21 cellular contexts compared by ENCODE assay signal in the genomic region with DNA sequence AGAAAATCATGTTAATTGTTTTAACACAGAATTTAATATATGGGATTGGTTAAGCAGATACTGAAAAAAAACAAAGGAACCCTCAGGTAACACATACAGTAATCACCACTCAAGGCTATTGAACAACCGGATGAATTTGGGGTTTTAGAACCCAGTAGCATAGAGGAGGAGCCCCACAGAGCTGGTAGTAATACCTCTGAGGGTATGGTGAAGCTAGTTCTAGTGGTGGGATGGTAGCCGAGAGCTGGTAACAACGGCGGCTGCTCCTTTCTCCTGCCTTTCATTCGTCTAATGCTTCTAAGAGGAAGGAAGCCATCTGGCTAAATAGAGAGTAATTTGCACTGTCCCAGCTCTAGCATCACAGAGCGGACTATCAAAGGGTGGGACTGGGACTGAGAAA. TPM values are rescaled to one million over a fixed set of nuclear protein-coding genes. Genes with fewer than 3 reads are reported as not detected.
DNase-seq lines count a peak whose midpoint lies in the region; ATAC-seq, FAIRE-seq and TF ChIP-seq lines count a peak whose summit lies in the region.
"Had no signal": no experiment of that assay in that cellular context is flagged by ENCODE, and none has a peak within 500 bp of the region (broad histone marks: within the 10 kb centered on the region; RNA-seq: fewer than 3 reads in every experiment).

No MANE protein-coding gene starts in this region.

- H4K5ac ChIP-seq in H9 (ENCODE audit: insufficient read length, low read depth, low read length), result no peak overlapping the region

- no peak overlapping the region for H3K56ac ChIP-seq in H9 (ENCODE audit: insufficient read length, low read depth, low read length)

- no peak overlapping the region for H4K8ac ChIP-seq in H9 (replicated peaks; ENCODE audit: insufficient read length, low read depth, low read length)

- H3K18ac ChIP-seq in H9 (ENCODE audit: insufficient read length, low read depth, low read length), result no peak overlapping the region

- H3K4me1 ChIP-seq in H9 (ENCODE audit: insufficient read depth, low read length) (no peaks in the 10 kb centered on the region; the same call in 1 of the 2 replicates), GM12878 (ENCODE audit: control insufficient read depth, insufficient read depth, low read length) (no peaks in the 10 kb centered on the region), mucosa of descending colon (ENCODE audit: low read depth) (peaks cover 8% of the 10 kb centered on the region)
- H3K4me1 ChIP-seq: SJCRH30 had no signal

- H3K4me2 ChIP-seq in H9 (ENCODE audit: insufficient read depth, insufficient read length, low read length), result no peak overlapping the region
- no peak overlapping the region for H3K4me2 ChIP-seq in GM12878 (ENCODE audit: control insufficient read depth, insufficient read depth)

- H3K27me3 ChIP-seq in CD4-positive, alpha-beta T cell (ENCODE audit: control insufficient read depth, insufficient read depth, low read length), result no peaks in the 10 kb centered on the region
- no peaks in the 10 kb centered on the region for H3K27me3 ChIP-seq in H9 (ENCODE audit: insufficient read depth, low read length)
- H3K27me3 ChIP-seq in GM12878 (replicated peaks in 1 of 2; ENCODE audit: control insufficient read depth in 2 of 2, insufficient read depth in 2 of 2, low read length in 1 of 2), result no peaks in the 10 kb centered on the region
- H3K27me3 ChIP-seq: BE2C, SJCRH30 had no signal

- no peak overlapping the region for H2BK20ac ChIP-seq in H9 (ENCODE audit: low read depth, low read length, poor library complexity, severe bottlenecking)

- TSS peak; percentile 18 for BruUV-seq in GM12878 (replicated peaks; lab: Mats Ljungman, UMichigan)

- H3K14ac ChIP-seq in H9 (ENCODE audit: insufficient read depth, low read length), result no peak overlapping the region

- H3K36me3 Mint-ChIP-seq in CD4-positive, alpha-beta T cell (ENCODE audit: low read depth), result peaks cover 94% of the 10 kb centered on the region
- H3K36me3 Mint-ChIP-seq in H9 (ENCODE audit: insufficient read depth in 1 of 3, low read depth in 3 of 3), result peaks cover 34 to 71% (median 44%) of the 10 kb centered on the region in 3 experiments; a peak in 6 of 7 replicates
- H3K36me3 Mint-ChIP-seq in nephron (ENCODE audit: low read depth), result peaks cover 68% of the 10 kb centered on the region

- no peak for TF ChIP-seq POLR2A in GM12878 (IDR thresholded peaks at IDR 0.05; ENCODE audit: low read depth, low read length)

- TF ChIP-seq EP300 in GM12878 (IDR thresholded peaks at IDR 0.05; ENCODE audit: borderline replicate concordance in 1 of 2, control insufficient read depth in 1 of 2, low read depth in 2 of 2, low read length in 2 of 2), result no peak

- no CpG with 5 or more reads among the region's 6 CpGs for WGBS in H9 (ENCODE audit: extremely low coverage, insufficient read length, low lambda C conversion rate)
- WGBS in GM12878 (ENCODE audit: insufficient coverage, insufficient replicate concordance, low lambda C conversion rate, missing lambda C conversion rate), result 81% methylated on average over 6 of the region's 6 CpGs

- ATAC-seq in CD4-positive, alpha-beta T cell (ENCODE audit: poor library complexity), result no peak
- no peak for ATAC-seq in GM12878
- no peak for ATAC-seq in mucosa of descending colon
- ATAC-seq in GM18870 (IDR thresholded peaks at IDR 0.05; ENCODE audit: unreplicated experiment), result no peak
- ATAC-seq: PC-3 had no signal

- H3K79me1 ChIP-seq in H9 (ENCODE audit: insufficient read depth, low read depth, low read length, poor library complexity, severe bottlenecking), result no peaks in the 10 kb centered on the region

- in situ Hi-C loops in GM12878 (cut with MboI), result no loop called here
- in situ Hi-C loops in GM13976 (cut with MboI; ENCODE audit: low sequenced_read_pairs, unreplicated experiment), result no loop called here

- intact Hi-C loops in CD4-positive, alpha-beta T cell (cut with DNase I, micrococcal nuclease), result no loop called here
- intact Hi-C loops in GM12878 (cut with micrococcal nuclease; ENCODE audit: unreplicated experiment) (no loop called here), mucosa of descending colon (cut with DNase I, micrococcal nuclease) (no loop called here)

- no peaks in the 10 kb centered on the region for H3K27me3 Mint-ChIP-seq in CD4-positive, alpha-beta T cell
- no peaks in the 10 kb centered on the region for H3K27me3 Mint-ChIP-seq in H9 (ENCODE audit: low read depth)
- no peaks in the 10 kb centered on the region for H3K27me3 Mint-ChIP-seq in nephron (ENCODE audit: low read depth)
- H3K27me3 Mint-ChIP-seq: CD8-positive, alpha-beta memory T cell had no signal

- H2BK120ac ChIP-seq in H9 (ENCODE audit: low read depth, low read length, poor library complexity, severe bottlenecking), result no peak overlapping the region

- H3K23me2 ChIP-seq in H9 (ENCODE audit: insufficient read length, low read depth, low read length, poor library complexity, severe bottlenecking), result no peaks in the 10 kb centered on the region

- H3K27ac ChIP-seq in CD4-positive, alpha-beta T cell (ENCODE audit: low read depth, low read length), result no peak overlapping the region
- H3K27ac ChIP-seq in H9 (ENCODE audit: insufficient read length, low read depth, low read length), result no peak overlapping the region
- no peak overlapping the region for H3K27ac ChIP-seq in GM12878 (ENCODE audit: control insufficient read depth, insufficient read depth)
- H3K27ac ChIP-seq: SJCRH30 had no signal

- no peak overlapping the region for H2BK5ac ChIP-seq in H9 (ENCODE audit: insufficient read length, low read length)

- RAD21 ChIA-PET in GM12878 (lab: Charles Lee; ENCODE audit: unreplicated experiment), result no interaction called here

- POLR2A ChIA-PET in CD4-positive, alpha-beta T cell (lab: Charles Lee), result no interaction called here
- POLR2A ChIA-PET in GM12878 (lab: Charles Lee), result interaction anchor here (0.8 kb wide), 1 partner anchor 39 kb away, joined by 3 read pairs; no protein-coding TSS in a partner anchor

- no peaks in the 10 kb centered on the region for H3K9me3 Mint-ChIP-seq in CD4-positive, alpha-beta T cell
- no peaks in the 10 kb centered on the region for H3K9me3 Mint-ChIP-seq in H9
- no peaks in the 10 kb centered on the region for H3K9me3 Mint-ChIP-seq in nephron
- H3K9me3 Mint-ChIP-seq: CD8-positive, alpha-beta memory T cell had no signal

- no peak overlapping the region for H3K23ac ChIP-seq in H9 (ENCODE audit: insufficient read length, low read depth, low read length)

- CTCF ChIA-PET in CD4-positive, alpha-beta T cell (lab: Charles Lee), result no interaction called here
- CTCF ChIA-PET in GM12878 (lab: Yijun Ruan, JAX), result no interaction called here

- no peak for TF ChIP-seq CTCF in CD4-positive, alpha-beta T cell (IDR thresholded peaks at IDR 0.05)
- TF ChIP-seq CTCF in H9 (conservative IDR thresholded peaks at IDR 0.05) (no peak), GM12878 (IDR thresholded peaks at IDR 0.05 in 2 of 3, conservative IDR thresholded peaks at IDR 0.05 in 1 of 3; ENCODE audit: control insufficient read depth in 2 of 3, extremely low read depth in 1 of 3, insufficient read depth in 1 of 3, low read depth in 3 of 3, low read length in 3 of 3) (no peak), nephron (IDR thresholded peaks at IDR 0.05; ENCODE audit: unreplicated experiment in 3 of 3) (no peak), mucosa of descending colon (IDR thresholded peaks at IDR 0.05) (no peak), GM13976 (IDR thresholded peaks at IDR 0.05; ENCODE audit: borderline replicate concordance, control extremely low read depth, extremely low read depth, insufficient read depth, missing control alignments) (no peak)

- SMC1A ChIA-PET in GM12878 (lab: Charles Lee; ENCODE audit: uncharacterized antibody, unreplicated experiment), result interaction anchor here (1.3 kb wide), 1 partner anchor 8 kb away, joined by 3 read pairs; no protein-coding TSS in a partner anchor

- H4K20me1 ChIP-seq in H9 (ENCODE audit: control insufficient read depth, insufficient read depth, insufficient read length) (no peaks in the 10 kb centered on the region), GM12878 (ENCODE audit: control insufficient read depth, insufficient read depth) (peaks cover 4% of the 10 kb centered on the region; the same call in 1 of the 2 replicates)

- H3K79me2 ChIP-seq in H9 (ENCODE audit: insufficient read depth, low read length), result peaks cover 13% of the 10 kb centered on the region
- peaks cover 23% of the 10 kb centered on the region for H3K79me2 ChIP-seq in GM12878 (ENCODE audit: control insufficient read depth, insufficient read depth, low read length)

- H3K4me3 ChIP-seq in GM12878, result no peak overlapping the region
- no peak overlapping the region for H3K4me3 ChIP-seq in mucosa of descending colon
- H3K4me3 ChIP-seq: SJCRH30 had no signal

- H3K4me1 Mint-ChIP-seq in CD4-positive, alpha-beta T cell (ENCODE audit: low read depth), result peaks cover 79% of the 10 kb centered on the region
- H3K4me1 Mint-ChIP-seq in H9 (peaks cover 34 to 40% of the 10 kb centered on the region in 2 experiments), nephron (peaks cover 40% of the 10 kb centered on the region)

- H2AFZ ChIP-seq in H9 (ENCODE audit: low read length) (no peak overlapping the region), GM12878 (ENCODE audit: control insufficient read depth, low read depth, low read length) (no peak overlapping the region)

- H2AK5ac ChIP-seq in H9 (ENCODE audit: insufficient read length, low read length), result no peak overlapping the region

- no peak overlapping the region for H3K4me3 Mint-ChIP-seq in CD4-positive, alpha-beta T cell
- no peak overlapping the region; a peak in 1 of 5 replicates for H3K4me3 Mint-ChIP-seq in H9
- no peak overlapping the region for H3K4me3 Mint-ChIP-seq in nephron
- H3K4me3 Mint-ChIP-seq: CD8-positive, alpha-beta memory T cell had no signal

- peak overlapping the region; percentile 2 for H3K27ac Mint-ChIP-seq in CD4-positive, alpha-beta T cell
- H3K27ac Mint-ChIP-seq in H9, result peak overlapping the region; percentile 87 to 94 (median 89)
- H3K27ac Mint-ChIP-seq in nephron, result peak overlapping the region in 2 of 3 experiments; percentile 27 to 43

- no peak for DNase-seq in CD4-positive, alpha-beta T cell
- DNase-seq in H9, result no peak
- no peak for DNase-seq in GM12878 (ENCODE audit: low read depth, low spot score)
- DNase-seq in mucosa of descending colon, result no peak
- no peak for DNase-seq in NCI-H510A treated with DMSO at 0.1 percent for 48 hours (lab: John Stamatoyannopoulos, UW)
- no peak for DNase-seq in GM13976 (ENCODE audit: low spot score)
- DNase-seq: BE2C; CD8-positive, alpha-beta memory T cell; DMS 273 treated with DMSO at 0.1 percent for 48 hours; GDM1; H7; IMR-90; NCI-H187; NCI-H69; NK-92 treated with Interleukin-12 subunit alpha and Interleukin-12 subunit beta, amount 100 ng/mL, for 24 hours; PC-3; SJCRH30 had no signal

- no peak overlapping the region for H4K91ac ChIP-seq in H9 (ENCODE audit: insufficient read length, low read depth, low read length)

- H3K36me3 ChIP-seq in GM12878 (ENCODE audit: control insufficient read depth in 2 of 2, insufficient read depth in 2 of 2, low read length in 1 of 2) (peaks cover 6 to 40% of the 10 kb centered on the region in 2 experiments), mucosa of descending colon (ENCODE audit: low read depth) (no peaks in the 10 kb centered on the region)

- no peaks in the 10 kb centered on the region for H3K9me3 ChIP-seq in CD4-positive, alpha-beta T cell (ENCODE audit: control insufficient read depth, low read length)
- no peaks in the 10 kb centered on the region for H3K9me3 ChIP-seq in H9 (ENCODE audit: control insufficient read depth, low read depth, low read length)
- H3K9me3 ChIP-seq in GM12878 (replicated peaks; ENCODE audit: control insufficient read depth, insufficient read depth, low read length), result no peaks in the 10 kb centered on the region
- H3K9me3 ChIP-seq in mucosa of descending colon, result no peaks in the 10 kb centered on the region
- H3K9me3 ChIP-seq: BE2C, SJCRH30 had no signal

- H2BK15ac ChIP-seq in H9 (ENCODE audit: low read depth, low read length), result no peak overlapping the region

- H2BK12ac ChIP-seq in H9 (ENCODE audit: insufficient read length, low read depth, low read length), result no peak overlapping the region

- H3K4ac ChIP-seq in H9 (ENCODE audit: low read depth, low read length), result no peak overlapping the region

- FAIRE-seq in GM12878 (lab: Jason Lieb, UNC), result no peak
- FAIRE-seq: GM12891, GM19239 had no signal

- no peak for TF ChIP-seq RAD21 in GM12878 (IDR thresholded peaks at IDR 0.05; ENCODE audit: insufficient read depth, low read depth, low read length)

- no peak overlapping the region for H3K9ac ChIP-seq in H9 (ENCODE audit: extremely low read depth, insufficient read length, low read length)
- no peak overlapping the region for H3K9ac ChIP-seq in GM12878 (ENCODE audit: control insufficient read depth, insufficient read depth, low read length)

- H3T11ph ChIP-seq in H9 (ENCODE audit: low read length), result no peak overlapping the region

RNA-seq across cellular contexts. Expression of a gene that starts 52.2 kb away (rescaled TPM):
- 100 to 1,000 TPM; 169 to 177 TPM for total RNA-seq in CD4-positive, alpha-beta T cell
- total RNA-seq in H9 (2021), result 130 and 134 TPM in 2 replicates
- total RNA-seq in GM12878 (2013; cell fraction: nucleolus; rRNA removed), result 271 and 278 TPM in 2 replicates
- total RNA-seq in GM12878 (2014; rRNA removed), result 74.5 and 87.0 TPM in 2 replicates
- 79.7 and 86.4 TPM in 2 replicates for total RNA-seq in GM12878 (2014; rRNA removed; fragmentation: Illumina TruSeq; extraction: Trizol)
- 80.1 and 87.9 TPM in 2 replicates for total RNA-seq in GM12878 (2021)
- 40.4 TPM for polyA plus RNA-seq in GM12878 (2011; ENCODE audit: low read depth)
- polyA plus RNA-seq in GM12878 (2011; rRNA removed), result 123 and 131 TPM in 2 replicates
- 62.1 and 67.2 TPM in 2 replicates for polyA plus RNA-seq in GM12878 (2011; cell fraction: cytosol; rRNA removed)
- 74.7 and 77.8 TPM in 2 replicates for polyA plus RNA-seq in GM12878 (2011; cell fraction: nucleus; rRNA removed)
- polyA plus RNA-seq in GM12878 (2012), result 48.7 and 67.5 TPM in 2 replicates
- 117 and 132 TPM in 2 replicates for polyA plus RNA-seq in GM12878 (2014; fragmentation: Illumina TruSeq; extraction: Trizol)
- 10 to 100 TPM; 26.5 to 30.4 TPM for polyA plus RNA-seq in GM12878 (2014; fragmentation: Nextera tagmentation; extraction: Ambion mirVana)
- polyA plus RNA-seq in GM12878 (2014; rRNA removed), result 61.2 and 64.2 TPM in 2 replicates
- polyA plus RNA-seq in GM12878 (2016; fragmentation: Nextera tagmentation; extraction: Ambion mirVana), result 10 to 100 TPM; 50.9 to 52.1 TPM
- 103 and 117 TPM in 2 replicates for polyA minus RNA-seq in GM12878 (2011; rRNA and poly(A)+ RNA removed)
- 35.9 and 42.6 TPM in 2 replicates for polyA minus RNA-seq in GM12878 (2011; cell fraction: cytosol; rRNA and poly(A)+ RNA removed)
- 58.9 and 116 TPM in 2 replicates for polyA minus RNA-seq in GM12878 (2011; cell fraction: nucleus; rRNA and poly(A)+ RNA removed)
- 100 to 1,000 TPM in 2 of 3 donors, 10 to 100 TPM in 1; 85.7 to 212 (median 111) TPM for total RNA-seq in mucosa of descending colon

Comparison
In these comparisons a context has a peak if more than half of its experiments do, and no peak if none do; other contexts are left out.
1. H3K27ac Mint-ChIP-seq: peak in every context shown above with its lines; median percentile 89 in H9; 35 in nephron; 2 in CD4-positive, alpha-beta T cell.